In genomic region chr4:148354186-148354585, GRCh38 we compare ENCODE assay signal across 16 cellular contexts.
"Had no signal": no experiment of that assay in that cellular context is flagged by ENCODE, and none has a peak within 500 bp of the region (broad histone marks: within the 10 kb centered on the region; RNA-seq: fewer than 3 reads in every experiment).

No MANE protein-coding gene starts in this region.

- DNase-seq: effector CD8-positive, alpha-beta T cell; effector memory CD8-positive, alpha-beta T cell; endodermal cell; foreskin keratinocyte; glutamatergic neuron; head of caudate nucleus; heart right ventricle; hippocampal formation; left cardiac atrium; left lung; left ventricle myocardium superior; lower lobe of right lung; mammary epithelial cell; mesendoderm; midbrain; naive thymus-derived CD4-positive, alpha-beta T cell had no signal
